18 cellular contexts compared by ENCODE assay signal in genomic region chr1:172977296-172978027, GRCh38.
DNase-seq lines count a peak whose midpoint lies in the region; ATAC-seq, FAIRE-seq and TF ChIP-seq lines count a peak whose summit lies in the region.
"Had no signal": no experiment of that assay in that cellular context is flagged by ENCODE, and none has a peak within 500 bp of the region (broad histone marks: within the 10 kb centered on the region; RNA-seq: fewer than 3 reads in every experiment).

No MANE protein-coding gene starts in this region.

- H3K4me2 ChIP-seq in mesenchymal stem cell (ENCODE audit: low read length, poor library complexity, severe bottlenecking), result no peak overlapping the region
- H3K4me2 ChIP-seq: KMS-11 had no signal

- H3K79me1 ChIP-seq in mesenchymal stem cell (replicated peaks; ENCODE audit: low read length, poor library complexity, severe bottlenecking), result no peaks in the 10 kb centered on the region

- H3K4me1 Mint-ChIP-seq in HFFc6 (ENCODE audit: low read depth), result peaks cover 62% of the 10 kb centered on the region
- H3K4me1 Mint-ChIP-seq: nephron progenitor cell had no signal

- no peak overlapping the region for H3K14ac ChIP-seq in mesenchymal stem cell (ENCODE audit: low read length in 2 of 2)

- H3K9ac ChIP-seq in mesenchymal stem cell (ENCODE audit: low read length), result no peak overlapping the region
- H3K9ac ChIP-seq: KMS-11 had no signal

- H2BK15ac ChIP-seq in mesenchymal stem cell (ENCODE audit: low read depth, poor library complexity, severe bottlenecking), result no peak overlapping the region

- H2AFZ ChIP-seq in mesenchymal stem cell (ENCODE audit: low read depth, low read length), result no peak overlapping the region

- peak overlapping the region; percentile 81 for H3K27ac Mint-ChIP-seq in HFFc6
- H3K27ac Mint-ChIP-seq: activated naive CD4-positive, alpha-beta T cell treated with anti-CD3 and anti-CD28 coated beads for 36 hours; nephron progenitor cell had no signal

- no peak overlapping the region for H4K91ac ChIP-seq in mesenchymal stem cell (ENCODE audit: low read length)

- no peak for FAIRE-seq in GM12891 (lab: Jason Lieb, UNC)
- FAIRE-seq: bronchial epithelial cell had no signal

- WGBS in mesenchymal stem cell, result 50% methylated on average over 2 of the region's 5 CpGs

- no peak for ATAC-seq in GM21723 (IDR thresholded peaks at IDR 0.05; ENCODE audit: unreplicated experiment)
- ATAC-seq: heart right ventricle had no signal

- no peak for TF ChIP-seq CTCF in HFFc6 (IDR thresholded peaks at IDR 0.05)
- no peak for TF ChIP-seq CTCF in VCaP (conservative IDR thresholded peaks at IDR 0.05)

- TF ChIP-seq POLR2A in GM12891 (IDR thresholded peaks at IDR 0.05; ENCODE audit: low read depth, low read length), result no peak

- H3K27me3 Mint-ChIP-seq in HFFc6 (ENCODE audit: insufficient read depth), result no peaks in the 10 kb centered on the region

- H4K8ac ChIP-seq in mesenchymal stem cell (ENCODE audit: low read length), result no peak overlapping the region

- no peak overlapping the region for H3K23ac ChIP-seq in mesenchymal stem cell (ENCODE audit: low read length in 2 of 2)

- H3K9me3 ChIP-seq in mesenchymal stem cell (ENCODE audit: control insufficient read depth, low read length), result no peaks in the 10 kb centered on the region
- H3K9me3 ChIP-seq: heart right ventricle, SJCRH30 had no signal

- H3K36me3 ChIP-seq in mesenchymal stem cell (ENCODE audit: control insufficient read depth in 1 of 2, insufficient read depth in 2 of 2, low read depth in 1 of 2, low read length in 2 of 2), result no peaks in the 10 kb centered on the region
- H3K36me3 ChIP-seq: heart right ventricle, SJCRH30 had no signal

- H3K4me3 ChIP-seq in mesenchymal stem cell (ENCODE audit: insufficient read depth in 1 of 2, low read depth in 1 of 2, low read length in 2 of 2), result no peak overlapping the region
- H3K4me3 ChIP-seq: heart right ventricle, SJCRH30 had no signal

- no peak overlapping the region for H2AK5ac ChIP-seq in mesenchymal stem cell (ENCODE audit: low read length, severe bottlenecking)

- H3K36me3 Mint-ChIP-seq in HFFc6 (ENCODE audit: low read depth), result peaks cover 3% of the 10 kb centered on the region; the same call in 1 of the 2 replicates

- H2BK12ac ChIP-seq in mesenchymal stem cell (ENCODE audit: low read length in 2 of 2), result no peak overlapping the region

- peaks cover 2% of the 10 kb centered on the region for H3K4me1 ChIP-seq in mesenchymal stem cell (ENCODE audit: control insufficient read depth, insufficient read depth, low read depth, low read length)
- H3K4me1 ChIP-seq: heart right ventricle had no signal

- H3K18ac ChIP-seq in mesenchymal stem cell (ENCODE audit: low read depth in 1 of 2, low read length in 2 of 2), result peak overlapping the region in 1 of 2 experiments; percentile 29

- H3K4ac ChIP-seq in mesenchymal stem cell (ENCODE audit: low read depth in 1 of 2, low read length in 2 of 2), result no peak overlapping the region

- H3K27ac ChIP-seq in VCaP (peak overlapping the region; percentile 75), mesenchymal stem cell (ENCODE audit: low read length, poor library complexity, severe bottlenecking) (peak overlapping the region; percentile 92)
- H3K27ac ChIP-seq: heart right ventricle, KMS-11, SJCRH30 had no signal

- DNase-seq in GM12891 (ENCODE audit: insufficient read length, low spot score) (no peak), HFFc6 (no peak), mesenchymal stem cell (no peak), A172 (ENCODE audit: low spot score) (no peak), glomerular visceral epithelial cell (ENCODE audit: extremely low spot score) (no peak), NCI-H1436 treated with DMSO at 0.1 percent for 48 hours (lab: John Stamatoyannopoulos, UW) (no peak)
- DNase-seq: activated naive CD4-positive, alpha-beta T cell treated with anti-CD3 and anti-CD28 coated beads for 36 hours; C1 segment of cervical spinal cord; effector memory CD4-positive, alpha-beta T cell; heart right ventricle; NCI-H187; nephron progenitor cell; SJCRH30; stimulated activated naive CD4-positive, alpha-beta T cell treated with Interleukin-2 at 50 U/mL for 16 hours had no signal

- no peak overlapping the region for H2BK5ac ChIP-seq in mesenchymal stem cell (ENCODE audit: low read depth, low read length, poor library complexity, severe bottlenecking)

- no peak overlapping the region for H3K4me3 Mint-ChIP-seq in HFFc6
- H3K4me3 Mint-ChIP-seq: activated naive CD4-positive, alpha-beta T cell treated with anti-CD3 and anti-CD28 coated beads for 36 hours; nephron progenitor cell had no signal

- no peak overlapping the region for H2BK120ac ChIP-seq in mesenchymal stem cell (ENCODE audit: low read depth, low read length)

- H3K27me3 ChIP-seq in mesenchymal stem cell (ENCODE audit: control insufficient read depth in 1 of 2, insufficient read depth in 1 of 2, low read length in 2 of 2), result no peaks in the 10 kb centered on the region
- H3K27me3 ChIP-seq: heart right ventricle, SJCRH30 had no signal

- H3K9me3 Mint-ChIP-seq in HFFc6, result no peaks in the 10 kb centered on the region; the same call in 1 of the 2 replicates
- H3K9me3 Mint-ChIP-seq: activated naive CD4-positive, alpha-beta T cell treated with anti-CD3 and anti-CD28 coated beads for 36 hours; nephron progenitor cell had no signal

TF ChIP-seq in GM12891, 5 proteins besides CTCF, POLR2A, EP300 and RAD21:
- TF ChIP-seq PAX5 (IDR thresholded peaks at IDR 0.05; ENCODE audit: insufficient read depth, low read length, severe bottlenecking) (no peak), SPI1 (IDR thresholded peaks at IDR 0.05; ENCODE audit: low read depth, low read length) (peak; percentile 64)
